22 cellular contexts compared by ENCODE assay signal in genomic region chr3:181956122-181956521, GRCh38.
A peak's percentile ranks its signal among the peaks of the same experiment; 100 is the strongest.
DNase-seq lines count a peak whose midpoint lies in the region; ATAC-seq, FAIRE-seq and TF ChIP-seq lines count a peak whose summit lies in the region.
"Had no signal": no experiment of that assay in that cellular context is flagged by ENCODE, and none has a peak within 500 bp of the region (broad histone marks: within the 10 kb centered on the region; RNA-seq: fewer than 3 reads in every experiment).

No MANE protein-coding gene starts in this region.

- H2AFZ ChIP-seq in Karpas-422 (ENCODE audit: low read length) (peak overlapping the region; percentile 74; the same call in 1 of the 2 replicates), keratinocyte (ENCODE audit: control insufficient read depth, low read length) (peak overlapping the region; percentile 20)

- H3K79me2 ChIP-seq in Karpas-422 (ENCODE audit: low read length): no peaks in the 10 kb centered on the region
- H3K79me2 ChIP-seq in keratinocyte (ENCODE audit: control insufficient read depth, insufficient read depth, low read length): no peaks in the 10 kb centered on the region

- H3K9ac ChIP-seq in Karpas-422 (ENCODE audit: low read length) (no peak overlapping the region), keratinocyte (ENCODE audit: control insufficient read depth, extremely low read depth, insufficient read depth, low read length) (no peak overlapping the region)

- H3K9me3 ChIP-seq in Karpas-422 (ENCODE audit: low read length) (no peaks in the 10 kb centered on the region), keratinocyte (ENCODE audit: control insufficient read depth, low read depth, low read length) (no peaks in the 10 kb centered on the region), heart right ventricle (no peaks in the 10 kb centered on the region)
- H3K9me3 ChIP-seq: heart left ventricle, pancreas had no signal

- H3K4me2 ChIP-seq in Karpas-422 (ENCODE audit: low read depth, low read length, poor library complexity, severe bottlenecking): peak overlapping the region; percentile 0
- H3K4me2 ChIP-seq in keratinocyte (ENCODE audit: control insufficient read depth, extremely low read depth, insufficient read depth, low read depth, low read length): peak overlapping the region; percentile 14

- intact Hi-C loops in heart right ventricle (cut with DNase I): no loop called here
- intact Hi-C loops in posterior cingulate gyrus (cut with DNase I): no loop called here

- TF ChIP-seq CTCF in keratinocyte (optimal IDR thresholded peaks at IDR 0.05 in 1 of 3, IDR thresholded peaks at IDR 0.05 in 1 of 3, conservative IDR thresholded peaks at IDR 0.05 in 1 of 3; ENCODE audit: extremely low read depth in 1 of 3, insufficient read depth in 2 of 3, low read length in 3 of 3): no peak
- no peak for TF ChIP-seq CTCF in D721Med (IDR thresholded peaks at IDR 0.05; ENCODE audit: insufficient read depth, missing control alignments)
- no peak for TF ChIP-seq CTCF in heart right ventricle (IDR thresholded peaks at IDR 0.05)

- no peak overlapping the region for H3K27ac ChIP-seq in Karpas-422 (ENCODE audit: low read length)
- no peak overlapping the region for H3K27ac ChIP-seq in keratinocyte (ENCODE audit: control insufficient read depth, insufficient read depth, low read length)
- H3K27ac ChIP-seq in heart right ventricle: no peak overlapping the region
- H3K27ac ChIP-seq: heart left ventricle, pancreas had no signal

- dilution Hi-C loops in keratinocyte (cut with MboI; ENCODE audit: extremely low pct_ligation_motif_present, low sequenced_read_pairs): no loop called here

- no peak for FAIRE-seq in keratinocyte (lab: Jason Lieb, UNC)
- FAIRE-seq in D721Med (lab: Jason Lieb, UNC): no peak
- FAIRE-seq: astrocyte, H1, HTR-8/SVneo, pancreas, TTC549 had no signal

- ATAC-seq in GM18867 (IDR thresholded peaks at IDR 0.05; ENCODE audit: unreplicated experiment) (peak; percentile 42), HG02571 (IDR thresholded peaks at IDR 0.05; ENCODE audit: unreplicated experiment) (peak; percentile 31), heart right ventricle (no peak)
- ATAC-seq: heart left ventricle; pancreas; stimulated activated naive CD8-positive, alpha-beta T cell treated with anti-CD3 and anti-CD28 coated beads, Interleukin-15, amount 100 ng/mL, for 72 hours had no signal

- no peaks in the 10 kb centered on the region for H3K9me2 ChIP-seq in Karpas-422 (replicated peaks; ENCODE audit: insufficient read depth, low read length)

- no peak overlapping the region for H3K4me3 ChIP-seq in Karpas-422 (ENCODE audit: low read length)
- H3K4me3 ChIP-seq in keratinocyte (ENCODE audit: control insufficient read depth in 2 of 3, extremely low read depth in 1 of 3, insufficient read depth in 2 of 3, low read depth in 1 of 3, low read length in 3 of 3): no peak overlapping the region
- H3K4me3 ChIP-seq in heart right ventricle: no peak overlapping the region
- H3K4me3 ChIP-seq: heart left ventricle, pancreas had no signal

- H4K20me1 ChIP-seq in Karpas-422 (ENCODE audit: insufficient read depth, low read depth, low read length) (no peaks in the 10 kb centered on the region), keratinocyte (ENCODE audit: control insufficient read depth, extremely low read depth, insufficient read depth, low read length) (no peaks in the 10 kb centered on the region)

- H3K27me3 ChIP-seq in Karpas-422 (ENCODE audit: low read length) (no peaks in the 10 kb centered on the region), keratinocyte (ENCODE audit: control insufficient read depth, extremely low read depth, insufficient read depth, low read length) (no peaks in the 10 kb centered on the region), heart right ventricle (peaks cover 0 to 7% (median 0%) of the 10 kb centered on the region in 7 donors)
- H3K27me3 ChIP-seq: heart left ventricle, pancreas had no signal

- H3K9me1 ChIP-seq in keratinocyte (ENCODE audit: control insufficient read depth, extremely low read depth, insufficient read depth, low read length): no peaks in the 10 kb centered on the region

- H3K4me1 ChIP-seq in Karpas-422 (ENCODE audit: low read length) (peaks cover 11% of the 10 kb centered on the region), keratinocyte (ENCODE audit: control insufficient read depth, extremely low read depth, insufficient read depth, low read length) (peaks cover 4% of the 10 kb centered on the region), heart right ventricle (no peaks in the 10 kb centered on the region)
- H3K4me1 ChIP-seq: heart left ventricle, pancreas had no signal

- no peaks in the 10 kb centered on the region for H3K36me3 ChIP-seq in Karpas-422 (ENCODE audit: insufficient read depth, low read length)
- no peaks in the 10 kb centered on the region for H3K36me3 ChIP-seq in keratinocyte (ENCODE audit: control insufficient read depth in 2 of 2, extremely low read depth in 1 of 2, insufficient read depth in 2 of 2, low read length in 2 of 2)
- H3K36me3 ChIP-seq in heart right ventricle: no peaks in the 10 kb centered on the region
- H3K36me3 ChIP-seq: heart left ventricle, pancreas had no signal

- no peak for DNase-seq in Karpas-422
- no peak for DNase-seq in keratinocyte (ENCODE audit: low read depth, low spot score)
- DNase-seq in kidney tubule cell (ENCODE audit: low spot score): no peak
- DNase-seq in D721Med (ENCODE audit: insufficient read length, low spot score): no peak
- no peak for DNase-seq in heart right ventricle
- no peak for DNase-seq in posterior cingulate gyrus
- DNase-seq: activated CD4-positive, alpha-beta T cell treated with anti-CD3 and anti-CD28 coated beads, Interleukin-2, amount 50 U/mL, for 48 hours; activated naive CD4-positive, alpha-beta T cell treated with anti-CD3 and anti-CD28 coated beads, Interleukin-2, amount 50 U/mL, for 16 hours; DMS79 treated with DMSO at 0.1 percent for 48 hours; heart left ventricle; naive B cell; NCI-H146; NCI-H2227 treated with DMSO at 0.1 percent for 48 hours; pancreas; stimulated activated CD4-positive, alpha-beta T cell treated with anti-CD3 and anti-CD28 coated beads, Interleukin-2, amount 100 ng/mL, for 24 hours; stimulated activated naive CD8-positive, alpha-beta T cell treated with anti-CD3 and anti-CD28 coated beads, Interleukin-15, amount 100 ng/mL, for 72 hours had no signal

- WGBS in heart right ventricle, 2 donors: 88% methylated on average over 5 of the region's 5 CpGs

Comparison
In these comparisons a context has a peak if more than half of its experiments do, and no peak if none do; other contexts are left out.
1. ATAC-seq: peak in GM18867 (single experiment) and HG02571 (single experiment); none in heart right ventricle (0 of 8).